14 cellular contexts compared by ENCODE assay signal in the genomic region with DNA sequence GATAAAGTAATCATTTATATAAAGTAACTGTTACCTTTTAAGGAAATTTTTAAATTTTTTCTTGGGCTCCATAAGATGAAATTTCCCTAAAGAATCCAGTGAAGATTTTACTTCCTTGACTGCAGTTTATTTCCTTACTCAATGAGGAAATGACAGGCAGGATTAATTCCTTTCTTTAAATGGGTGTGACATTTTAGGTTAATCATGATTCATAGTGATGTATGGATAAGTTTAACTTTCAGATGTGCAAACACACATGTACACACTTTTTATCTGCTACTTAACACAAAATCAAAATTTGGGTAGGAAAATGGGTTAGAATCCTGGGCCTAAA. TPM values are rescaled to one million over a fixed set of nuclear protein-coding genes. Genes with fewer than 3 reads are reported as not detected.
DNase-seq lines count a peak whose midpoint lies in the region; ATAC-seq and TF ChIP-seq lines count a peak whose summit lies in the region.
"Had no signal": no experiment of that assay in that cellular context is flagged by ENCODE, and none has a peak within 500 bp of the region (broad histone marks: within the 10 kb centered on the region; RNA-seq: fewer than 3 reads in every experiment).

No MANE protein-coding gene starts in this region.

- no peaks in the 10 kb centered on the region for H4K20me1 ChIP-seq in IMR-90 (ENCODE audit: insufficient read depth, low read length)

- 0 out of 2 replicates have a peak overlapping the region, but pooled peaks have one; percentile 53 for H4K5ac ChIP-seq in IMR-90 (ENCODE audit: low read depth, low read length)

- H2BK5ac ChIP-seq in IMR-90 (ENCODE audit: low read depth, low read length, poor library complexity, severe bottlenecking), result no peak overlapping the region
- H2BK5ac ChIP-seq in mesenchymal stem cell (ENCODE audit: low read depth, low read length, poor library complexity, severe bottlenecking), result no peak overlapping the region

- no peak overlapping the region for H2BK20ac ChIP-seq in IMR-90 (ENCODE audit: low read depth, low read length)

- H3K9me1 ChIP-seq in IMR-90 (ENCODE audit: insufficient read depth, low read length), result no peaks in the 10 kb centered on the region

- no peaks in the 10 kb centered on the region for H3K9me3 Mint-ChIP-seq in Caco-2 (ENCODE audit: unreplicated experiment)
- H3K9me3 Mint-ChIP-seq: activated naive CD4-positive, alpha-beta T cell treated with anti-CD3 and anti-CD28 coated beads, Interleukin-2, amount 50 U/mL, for 24 hours had no signal

- no peak overlapping the region for H3K9ac ChIP-seq in IMR-90 (ENCODE audit: low read depth, low read length)
- peak overlapping the region; percentile 96 for H3K9ac ChIP-seq in mesenchymal stem cell (ENCODE audit: low read length)

- H3K27me3 Mint-ChIP-seq in Caco-2 (ENCODE audit: insufficient read depth, unreplicated experiment), result no peaks in the 10 kb centered on the region
- H3K27me3 Mint-ChIP-seq: activated naive CD4-positive, alpha-beta T cell treated with anti-CD3 and anti-CD28 coated beads, Interleukin-2, amount 50 U/mL, for 24 hours had no signal

- H3K79me1 ChIP-seq in IMR-90 (ENCODE audit: low read depth in 1 of 2, low read length in 2 of 2) (no peaks in the 10 kb centered on the region), mesenchymal stem cell (replicated peaks; ENCODE audit: low read length, poor library complexity, severe bottlenecking) (no peaks in the 10 kb centered on the region)

- H2AK5ac ChIP-seq in IMR-90 (ENCODE audit: low read depth, low read length), result no peak overlapping the region
- no peak overlapping the region for H2AK5ac ChIP-seq in mesenchymal stem cell (ENCODE audit: low read length, severe bottlenecking)

- H2BK15ac ChIP-seq in IMR-90 (ENCODE audit: low read depth, low read length) (no peak overlapping the region), mesenchymal stem cell (ENCODE audit: low read depth, poor library complexity, severe bottlenecking) (no peak overlapping the region)

- H3K23ac ChIP-seq in IMR-90 (ENCODE audit: low read depth, low read length) (no peak overlapping the region), mesenchymal stem cell (ENCODE audit: low read length in 2 of 2) (no peak overlapping the region)

- H3K27me3 ChIP-seq in IMR-90 (ENCODE audit: control insufficient read depth, insufficient read depth, low read length) (no peaks in the 10 kb centered on the region), mesenchymal stem cell (ENCODE audit: control insufficient read depth in 1 of 2, insufficient read depth in 1 of 2, low read length in 2 of 2) (no peaks in the 10 kb centered on the region), Caco-2 (replicated peaks; ENCODE audit: control insufficient read depth, insufficient read depth, low read length) (no peaks in the 10 kb centered on the region)
- H3K27me3 ChIP-seq: body of pancreas, esophagus muscularis mucosa, heart right ventricle had no signal

- H3K36me3 ChIP-seq in IMR-90 (ENCODE audit: control insufficient read depth, insufficient read depth, low read length), result no peaks in the 10 kb centered on the region
- no peaks in the 10 kb centered on the region for H3K36me3 ChIP-seq in mesenchymal stem cell (ENCODE audit: control insufficient read depth in 1 of 2, insufficient read depth in 2 of 2, low read depth in 1 of 2, low read length in 2 of 2)
- H3K36me3 ChIP-seq in Caco-2 (ENCODE audit: control insufficient read depth, insufficient read depth, low read length), result no peaks in the 10 kb centered on the region
- H3K36me3 ChIP-seq: esophagus muscularis mucosa, heart right ventricle, thoracic aorta had no signal

- H3K18ac ChIP-seq in IMR-90 (ENCODE audit: low read depth, low read length) (no peak overlapping the region), mesenchymal stem cell (ENCODE audit: low read depth in 1 of 2, low read length in 2 of 2) (no peak overlapping the region)

- dilution Hi-C loops in IMR-90 (cut with HindIII; ENCODE audit: low sequenced_read_pairs, unreplicated experiment), result no loop called here

- no peak overlapping the region for H2BK120ac ChIP-seq in IMR-90 (ENCODE audit: low read depth, low read length)
- no peak overlapping the region for H2BK120ac ChIP-seq in mesenchymal stem cell (ENCODE audit: low read depth, low read length)

- no peak overlapping the region for H3K4me3 Mint-ChIP-seq in Caco-2 (ENCODE audit: unreplicated experiment)

- no peak overlapping the region for H3K56ac ChIP-seq in IMR-90 (ENCODE audit: extremely low read depth, insufficient read depth, low read length)

- no peak for TF ChIP-seq CTCF in C4-2B (conservative IDR thresholded peaks at IDR 0.05)
- TF ChIP-seq CTCF in IMR-90 (conservative IDR thresholded peaks at IDR 0.05; ENCODE audit: low read depth, low read length), result no peak
- no peak for TF ChIP-seq CTCF in VCaP (conservative IDR thresholded peaks at IDR 0.05)
- no peak for TF ChIP-seq CTCF in Caco-2 (IDR thresholded peaks at IDR 0.05; ENCODE audit: insufficient read depth in 1 of 2, low read depth in 1 of 2, low read length in 1 of 2, severe bottlenecking in 1 of 2, unreplicated experiment in 1 of 2)

- CTCF ChIA-PET in IMR-90 (lab: Yijun Ruan, JAX) (no interaction called here), Caco-2 (lab: Charles Lee) (interaction anchor here (0.7 kb wide), 1 partner anchor 616 kb away, joined by 4 read pairs; no protein-coding TSS in a partner anchor)

- no peak for TF ChIP-seq RAD21 in IMR-90 (IDR thresholded peaks at IDR 0.05; ENCODE audit: low read length)

- H4K8ac ChIP-seq in IMR-90 (ENCODE audit: low read depth in 2 of 2, low read length in 2 of 2) (no peak overlapping the region), mesenchymal stem cell (ENCODE audit: low read length) (no peak overlapping the region)

- ATAC-seq in IMR-90 (ENCODE audit: low read depth) (no peak), HG03378 (IDR thresholded peaks at IDR 0.05; ENCODE audit: unreplicated experiment) (no peak)

- DNase-seq in IMR-90, result no peak
- DNase-seq in mesenchymal stem cell, result no peak
- no peak for DNase-seq in DMS79 treated with DMSO at 0.1 percent for 48 hours (lab: John Stamatoyannopoulos, UW)
- no peak for DNase-seq in germinal center (ENCODE audit: low spot score)
- no peak for DNase-seq in Caco-2
- DNase-seq: activated CD4-positive, CD25-positive, alpha-beta regulatory T cell had no signal

- no peak for TF ChIP-seq POLR2A in IMR-90 (IDR thresholded peaks at IDR 0.05; ENCODE audit: low read depth, low read length)

- peak overlapping the region; percentile 92 for H3K27ac ChIP-seq in C4-2B
- H3K27ac ChIP-seq in IMR-90 (ENCODE audit: insufficient read depth, low read length), result no peak overlapping the region
- H3K27ac ChIP-seq in VCaP, result peak overlapping the region; percentile 82
- no peak overlapping the region for H3K27ac ChIP-seq in mesenchymal stem cell (ENCODE audit: low read length, poor library complexity, severe bottlenecking)

- BruUV-seq in IMR-90 (replicated peaks; lab: Mats Ljungman, UMichigan) (no TSS peak), Caco-2 (replicated peaks; lab: Mats Ljungman, UMichigan) (no TSS peak)

- no peak overlapping the region for H3K27ac Mint-ChIP-seq in Caco-2 (ENCODE audit: unreplicated experiment)

- no peaks in the 10 kb centered on the region for H3K9me3 ChIP-seq in IMR-90 (ENCODE audit: control insufficient read depth, insufficient read depth, low read length)
- no peaks in the 10 kb centered on the region for H3K9me3 ChIP-seq in mesenchymal stem cell (ENCODE audit: control insufficient read depth, low read length)
- no peaks in the 10 kb centered on the region for H3K9me3 ChIP-seq in Caco-2
- H3K9me3 ChIP-seq: body of pancreas, esophagus muscularis mucosa, heart right ventricle, thoracic aorta had no signal

- in situ Hi-C loops in IMR-90 (cut with MboI; ENCODE audit: low sequenced_read_pairs), result no loop called here

- H3K4me2 ChIP-seq in IMR-90 (ENCODE audit: low read depth, low read length) (no peak overlapping the region), mesenchymal stem cell (ENCODE audit: low read length, poor library complexity, severe bottlenecking) (no peak overlapping the region)

- H3K4me3 ChIP-seq in IMR-90 (ENCODE audit: insufficient read depth, low read depth, low read length) (no peak overlapping the region), mesenchymal stem cell (ENCODE audit: insufficient read depth in 1 of 2, low read depth in 1 of 2, low read length in 2 of 2) (no peak overlapping the region), Caco-2 (ENCODE audit: low read depth, low read length) (no peak overlapping the region)
- H3K4me3 ChIP-seq: body of pancreas had no signal

- intact Hi-C loops in IMR-90 (cut with micrococcal nuclease), result loop anchor here (1.0 to 5.0 kb wide), 5 partner anchors 40 to 245 kb away; no protein-coding TSS in a partner anchor
- intact Hi-C loops in Caco-2 (cut with micrococcal nuclease; ENCODE audit: unreplicated experiment), result loop anchor here (1.0 to 5.0 kb wide), 4 partner anchors 97 to 245 kb away; no protein-coding TSS in a partner anchor

- H3K4ac ChIP-seq in IMR-90 (ENCODE audit: low read depth, low read length), result no peak overlapping the region
- H3K4ac ChIP-seq in mesenchymal stem cell (ENCODE audit: low read depth in 1 of 2, low read length in 2 of 2), result no peak overlapping the region

- H2AFZ ChIP-seq in IMR-90 (replicated peaks; ENCODE audit: low read length, poor library complexity) (no peak overlapping the region), mesenchymal stem cell (ENCODE audit: low read depth, low read length) (no peak overlapping the region)

- no peak overlapping the region for H2BK12ac ChIP-seq in mesenchymal stem cell (ENCODE audit: low read length in 2 of 2)

- H3K14ac ChIP-seq in IMR-90 (replicated peaks; ENCODE audit: low read depth, low read length) (no peak overlapping the region), mesenchymal stem cell (ENCODE audit: low read length in 2 of 2) (no peak overlapping the region)

- peaks cover 8% of the 10 kb centered on the region for H3K4me1 Mint-ChIP-seq in Caco-2 (ENCODE audit: low read depth, unreplicated experiment)

- H3K36me3 Mint-ChIP-seq in Caco-2 (ENCODE audit: insufficient read depth, unreplicated experiment), result no peaks in the 10 kb centered on the region
- H3K36me3 Mint-ChIP-seq: activated naive CD4-positive, alpha-beta T cell treated with anti-CD3 and anti-CD28 coated beads, Interleukin-2, amount 50 U/mL, for 24 hours had no signal

- H2AK9ac ChIP-seq in IMR-90 (replicated peaks; ENCODE audit: low read depth, low read length, poor library complexity), result no peak overlapping the region

- POLR2A ChIA-PET in IMR-90 (lab: Charles Lee; ENCODE audit: unreplicated experiment), result no interaction called here
- POLR2A ChIA-PET in Caco-2 (lab: Charles Lee), result no interaction called here

- H3K4me1 ChIP-seq in IMR-90 (ENCODE audit: control insufficient read depth, insufficient read depth, low read length), result peaks cover 3% of the 10 kb centered on the region
- H3K4me1 ChIP-seq in mesenchymal stem cell (ENCODE audit: control insufficient read depth, insufficient read depth, low read depth, low read length), result no peaks in the 10 kb centered on the region
- H3K4me1 ChIP-seq in Caco-2, result no peaks in the 10 kb centered on the region

- H4K91ac ChIP-seq in IMR-90 (ENCODE audit: insufficient read depth, low read depth, low read length) (no peak overlapping the region), mesenchymal stem cell (ENCODE audit: low read length) (no peak overlapping the region)

RNA-seq across cellular contexts. Expression of a gene that starts 11.2 kb away (rescaled TPM):
- total RNA-seq in IMR-90 (2012; rRNA removed) (11.5 and 30.3 TPM in 2 replicates), Caco-2 (2022) (30.7 and 32.2 TPM in 2 replicates)
- polyA plus RNA-seq in IMR-90 (2012; rRNA removed), result 7.7 and 9.0 TPM in 2 replicates
- 1.0 and 2.2 TPM in 2 replicates for polyA plus RNA-seq in IMR-90 (2012; cell fraction: cytosol; rRNA removed)
- 0.42 and 3.6 TPM in 2 replicates for polyA plus RNA-seq in IMR-90 (2012; cell fraction: nucleus; rRNA removed; ENCODE audit: low replicate concordance)
- polyA plus RNA-seq in mesenchymal stem cell (2013, experiment 1 of 2), result 25.7 TPM
- 25.2 TPM for polyA plus RNA-seq in mesenchymal stem cell (2013, experiment 2 of 2)

RNA-seq across cellular contexts. Expression of a gene that starts 36.3 kb away (rescaled TPM):
- total RNA-seq in IMR-90 (2012; rRNA removed), result 60.6 and 84.2 TPM in 2 replicates
- 17.9 and 22.6 TPM in 2 replicates for polyA plus RNA-seq in IMR-90 (2012; rRNA removed)
- 5.0 and 5.8 TPM in 2 replicates for polyA plus RNA-seq in IMR-90 (2012; cell fraction: cytosol; rRNA removed)
- polyA plus RNA-seq in IMR-90 (2012; cell fraction: nucleus; rRNA removed; ENCODE audit: low replicate concordance), result 2.0 and 13.3 TPM in 2 replicates
- polyA plus RNA-seq in mesenchymal stem cell (2013, experiment 1 of 2), result 52.4 TPM
- 53.5 TPM for polyA plus RNA-seq in mesenchymal stem cell (2013, experiment 2 of 2)
- 68.2 and 69.8 TPM in 2 replicates for total RNA-seq in Caco-2 (2022)

Comparison
In these comparisons a context has a peak if more than half of its experiments do, and no peak if none do; other contexts are left out.
1. H3K27ac ChIP-seq: peak in C4-2B (single experiment) and VCaP (single experiment); none in IMR-90 (single experiment) and mesenchymal stem cell (single experiment).